ENCODE assay signal across 8 cellular contexts in genomic region chr9:108272350-108272899, GRCh38.
DNase-seq lines count a peak whose midpoint lies in the region; ATAC-seq lines count a peak whose summit lies in the region.

No MANE protein-coding gene starts in this region.

- H3K36me3 ChIP-seq in NT2/D1 (ENCODE audit: insufficient read depth, insufficient read length, low read length), result no peaks in the 10 kb centered on the region
- no peaks in the 10 kb centered on the region for H3K36me3 ChIP-seq in endocrine pancreas (ENCODE audit: control insufficient read depth, insufficient read depth, low read length)
- H3K36me3 ChIP-seq in mesendoderm (ENCODE audit: control insufficient read depth, insufficient read depth, low read length), result no peaks in the 10 kb centered on the region

- H3K4me2 ChIP-seq in mesendoderm (ENCODE audit: low read length), result no peak overlapping the region

- no peak overlapping the region for H3K4me3 Mint-ChIP-seq in activated CD4-positive, alpha-beta T cell treated with anti-CD3 and anti-CD28 coated beads, Interleukin-2, amount 10 ng/mL, durations not matched to agents 7 days and 5 days
- no peak overlapping the region for H3K4me3 Mint-ChIP-seq in activated CD4-positive, alpha-beta T cell treated with anti-CD3 and anti-CD28 coated beads for 36 hours

- CTCF ChIA-PET in activated CD4-positive, alpha-beta T cell treated with anti-CD3 and anti-CD28 coated beads, Interleukin-2, amount 10 ng/mL, durations not matched to agents 7 days and 5 days (lab: Charles Lee), result interaction anchor here (0.6 kb wide), 1 partner anchor 11 kb away, joined by 3 read pairs; no protein-coding TSS in a partner anchor
- CTCF ChIA-PET in activated CD4-positive, alpha-beta T cell treated with anti-CD3 and anti-CD28 coated beads for 36 hours (lab: Charles Lee), result no interaction called here

- H3K18ac ChIP-seq in mesendoderm (ENCODE audit: low read length), result peak overlapping the region; percentile 33

- H3K27me3 ChIP-seq in NT2/D1 (ENCODE audit: insufficient read depth, insufficient read length) (no peaks in the 10 kb centered on the region), endocrine pancreas (ENCODE audit: control insufficient read depth, insufficient read depth, low read length) (no peaks in the 10 kb centered on the region), mesendoderm (ENCODE audit: insufficient read depth, low read length, poor library complexity) (no peaks in the 10 kb centered on the region)

- no peak overlapping the region for H2BK15ac ChIP-seq in mesendoderm (replicated peaks; ENCODE audit: low read depth)

- H3K4me1 Mint-ChIP-seq in activated CD4-positive, alpha-beta T cell treated with anti-CD3 and anti-CD28 coated beads, Interleukin-2, amount 10 ng/mL, durations not matched to agents 7 days and 5 days, result no peaks in the 10 kb centered on the region
- no peaks in the 10 kb centered on the region for H3K4me1 Mint-ChIP-seq in activated CD4-positive, alpha-beta T cell treated with anti-CD3 and anti-CD28 coated beads for 36 hours

- no peak overlapping the region for H3K9ac ChIP-seq in NT2/D1 (ENCODE audit: insufficient read length, low read depth)
- no peak overlapping the region for H3K9ac ChIP-seq in endocrine pancreas (ENCODE audit: control insufficient read depth, insufficient read depth, low read length)
- no peak overlapping the region for H3K9ac ChIP-seq in mesendoderm (ENCODE audit: low read length)

- WGBS in mesendoderm (ENCODE audit: extremely low coverage, insufficient coverage, low lambda C conversion rate), result no CpG with 5 or more reads among the region's 7 CpGs

- H2BK5ac ChIP-seq in mesendoderm (ENCODE audit: low read length), result no peak overlapping the region

- H3K4ac ChIP-seq in mesendoderm (ENCODE audit: low read depth, low read length), result no peak overlapping the region

- peak; percentile 43 for ATAC-seq in HG02678 (IDR thresholded peaks at IDR 0.05; ENCODE audit: unreplicated experiment)
- ATAC-seq in HG03439 (IDR thresholded peaks at IDR 0.05; ENCODE audit: unreplicated experiment), result no peak
- ATAC-seq in activated CD4-positive, alpha-beta T cell treated with anti-CD3 and anti-CD28 coated beads for 36 hours, result no peak

- H3K56ac ChIP-seq in mesendoderm (ENCODE audit: low read length), result peak overlapping the region; percentile 49

- no peaks in the 10 kb centered on the region for H3K27me3 Mint-ChIP-seq in activated CD4-positive, alpha-beta T cell treated with anti-CD3 and anti-CD28 coated beads, Interleukin-2, amount 10 ng/mL, durations not matched to agents 7 days and 5 days
- H3K27me3 Mint-ChIP-seq in activated CD4-positive, alpha-beta T cell treated with anti-CD3 and anti-CD28 coated beads for 36 hours, result no peaks in the 10 kb centered on the region

- intact Hi-C loops in activated CD4-positive, alpha-beta T cell treated with anti-CD3 and anti-CD28 coated beads for 36 hours (cut with DNase I, micrococcal nuclease), result loop anchor here in 1 of 2 experiments (10.0 kb wide), 1 partner anchor 808 kb away; no protein-coding TSS in a partner anchor

- H3K9me3 ChIP-seq in NT2/D1 (ENCODE audit: insufficient read depth, low read length), result no peaks in the 10 kb centered on the region
- H3K9me3 ChIP-seq in endocrine pancreas (ENCODE audit: control insufficient read depth, low read length), result no peaks in the 10 kb centered on the region

- DNase-seq in DMS53 (lab: John Stamatoyannopoulos, UW) (peak; percentile 89), NT2/D1 (ENCODE audit: low read depth, low spot score) (peak; percentile 27), mesendoderm (peak; percentile 71)
- DNase-seq in activated CD4-positive, alpha-beta T cell treated with anti-CD3 and anti-CD28 coated beads, Interleukin-2, amount 10 ng/mL, durations not matched to agents 7 days and 5 days, result no peak
- no peak for DNase-seq in activated CD4-positive, alpha-beta T cell treated with anti-CD3 and anti-CD28 coated beads for 36 hours

- H3K9me3 Mint-ChIP-seq in activated CD4-positive, alpha-beta T cell treated with anti-CD3 and anti-CD28 coated beads, Interleukin-2, amount 10 ng/mL, durations not matched to agents 7 days and 5 days, result no peaks in the 10 kb centered on the region
- peaks cover 4% of the 10 kb centered on the region for H3K9me3 Mint-ChIP-seq in activated CD4-positive, alpha-beta T cell treated with anti-CD3 and anti-CD28 coated beads for 36 hours (ENCODE audit: low read depth)

- H4K5ac ChIP-seq in mesendoderm (ENCODE audit: low read length), result no peak overlapping the region

- no peaks in the 10 kb centered on the region for H3K79me1 ChIP-seq in mesendoderm (ENCODE audit: low read length)

- H2BK120ac ChIP-seq in mesendoderm (ENCODE audit: low read depth, low read length), result no peak overlapping the region

- no peak overlapping the region for H3K23ac ChIP-seq in mesendoderm (ENCODE audit: low read length)

- no peak overlapping the region for H3K4me3 ChIP-seq in NT2/D1 (ENCODE audit: insufficient read length, low read depth)
- peak overlapping the region; percentile 74 for H3K4me3 ChIP-seq in endocrine pancreas (ENCODE audit: control insufficient read depth, insufficient read depth, low read length)
- no peak overlapping the region for H3K4me3 ChIP-seq in mesendoderm (ENCODE audit: low read length)

- H4K8ac ChIP-seq in mesendoderm (ENCODE audit: low read depth, low read length), result no peak overlapping the region

- peaks cover 3% of the 10 kb centered on the region for H3K4me1 ChIP-seq in NT2/D1 (ENCODE audit: insufficient read depth, insufficient read length)
- H3K4me1 ChIP-seq in endocrine pancreas (ENCODE audit: control insufficient read depth, insufficient read depth, low read length), result peaks cover 12% of the 10 kb centered on the region
- peaks cover 4% of the 10 kb centered on the region for H3K4me1 ChIP-seq in mesendoderm (ENCODE audit: control insufficient read depth, low read depth, low read length)

- no peaks in the 10 kb centered on the region for H3K79me2 ChIP-seq in mesendoderm (ENCODE audit: control insufficient read depth, insufficient read depth, low read length)

- no peaks in the 10 kb centered on the region for H3K36me3 Mint-ChIP-seq in activated CD4-positive, alpha-beta T cell treated with anti-CD3 and anti-CD28 coated beads, Interleukin-2, amount 10 ng/mL, durations not matched to agents 7 days and 5 days (ENCODE audit: low read depth)
- no peaks in the 10 kb centered on the region for H3K36me3 Mint-ChIP-seq in activated CD4-positive, alpha-beta T cell treated with anti-CD3 and anti-CD28 coated beads for 36 hours (ENCODE audit: low read depth)

- no peak overlapping the region for H3K27ac Mint-ChIP-seq in activated CD4-positive, alpha-beta T cell treated with anti-CD3 and anti-CD28 coated beads, Interleukin-2, amount 10 ng/mL, durations not matched to agents 7 days and 5 days
- no peak overlapping the region for H3K27ac Mint-ChIP-seq in activated CD4-positive, alpha-beta T cell treated with anti-CD3 and anti-CD28 coated beads for 36 hours

- no peak overlapping the region for H3K27ac ChIP-seq in mesendoderm (ENCODE audit: low read depth, low read length)

- POLR2A ChIA-PET in activated CD4-positive, alpha-beta T cell treated with anti-CD3 and anti-CD28 coated beads, Interleukin-2, amount 10 ng/mL, durations not matched to agents 7 days and 5 days (lab: Charles Lee), result no interaction called here
- POLR2A ChIA-PET in activated CD4-positive, alpha-beta T cell treated with anti-CD3 and anti-CD28 coated beads for 36 hours (lab: Charles Lee), result no interaction called here

- no peak overlapping the region for H2AK5ac ChIP-seq in mesendoderm (ENCODE audit: low read length)

Comparison
In these comparisons a context has a peak if more than half of its experiments do, and no peak if none do; other contexts are left out.
1. DNase-seq: peak in DMS53 (single experiment), NT2/D1 (single experiment) and mesendoderm (single experiment); none in activated CD4-positive, alpha-beta T cell treated with anti-CD3 and anti-CD28 coated beads, Interleukin-2, amount 10 ng/mL, durations not matched to agents 7 days and 5 days (single experiment) and activated CD4-positive, alpha-beta T cell treated with anti-CD3 and anti-CD28 coated beads for 36 hours (single experiment).